ENCODE assay signal across 10 cellular contexts in the genomic region with DNA sequence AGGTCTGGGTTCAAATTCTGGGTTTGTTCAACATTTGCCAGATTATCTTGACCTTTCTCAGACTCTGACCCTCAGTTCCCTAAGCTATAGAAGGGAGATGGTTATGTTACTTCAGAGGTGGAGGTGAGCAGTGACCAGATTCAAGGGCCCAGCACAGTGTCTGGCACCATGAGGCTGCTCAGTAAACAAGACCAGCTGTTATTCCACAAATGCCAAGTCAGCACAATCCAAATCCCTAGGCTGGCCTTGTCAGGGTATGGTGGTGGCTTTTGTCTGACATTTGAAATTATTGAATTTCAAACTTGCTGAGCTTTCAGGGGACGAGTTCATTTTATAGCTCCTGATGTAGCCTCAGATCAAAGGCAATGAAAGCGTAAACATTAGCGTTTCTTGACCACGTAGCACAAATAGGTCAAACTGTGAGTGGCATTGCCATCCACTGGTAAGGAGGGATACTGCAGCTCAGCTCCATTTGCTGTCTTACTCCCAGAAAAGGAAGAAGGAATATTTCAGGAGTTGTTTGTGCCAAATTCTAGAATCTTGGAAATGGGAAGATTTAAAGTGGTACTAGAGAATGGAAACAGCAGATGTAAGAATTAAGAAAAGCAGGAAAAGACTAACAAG.
DNase-seq lines count a peak whose midpoint lies in the region; ATAC-seq and TF ChIP-seq lines count a peak whose summit lies in the region.
"Had no signal": no experiment of that assay in that cellular context is flagged by ENCODE, and none has a peak within 500 bp of the region (broad histone marks: within the 10 kb centered on the region; RNA-seq: fewer than 3 reads in every experiment).

No MANE protein-coding gene starts in this region.

- no peaks in the 10 kb centered on the region for H3F3A ChIP-seq in neural progenitor cell (ENCODE audit: low read depth)

- H3K27me3 ChIP-seq in mammary epithelial cell (ENCODE audit: insufficient read depth, low read length) = no peaks in the 10 kb centered on the region
- no peaks in the 10 kb centered on the region for H3K27me3 ChIP-seq in neural progenitor cell
- H3K27me3 ChIP-seq in sigmoid colon = no peaks in the 10 kb centered on the region

- H3K9me3 ChIP-seq in mammary epithelial cell (replicated peaks; ENCODE audit: insufficient read depth, low read length) (no peaks in the 10 kb centered on the region), neural progenitor cell (ENCODE audit: low read depth) (no peaks in the 10 kb centered on the region), sigmoid colon (no peaks in the 10 kb centered on the region)

- H3K9me3 Mint-ChIP-seq in neural progenitor cell = no peaks in the 10 kb centered on the region
- H3K9me3 Mint-ChIP-seq: activated CD4-positive, alpha-beta T cell treated with anti-CD3 and anti-CD28 coated beads, Interleukin-2, amount 10 ng/mL, durations not matched to agents 24 days and 14 days; stimulated activated naive CD8-positive, alpha-beta T cell treated with anti-CD3 and anti-CD28 coated beads, Interleukin-15, Interleukin-2, amounts not matched to agents 100 ng/mL and 50 ng/mL, for 24 hours had no signal

- in situ Hi-C loops in mammary epithelial cell (cut with MboI; ENCODE audit: low sequenced_read_pairs in 2 of 2) = loop anchor here in 1 of 2 donors (10.0 kb wide), 1 partner anchor 566 kb away; no protein-coding TSS in a partner anchor

- H2AFZ ChIP-seq in mammary epithelial cell (ENCODE audit: low read depth, low read length) = no peak overlapping the region
- H2AFZ ChIP-seq in neural progenitor cell (replicated peaks) = peak overlapping the region; percentile 77

- BruUV-seq in mammary epithelial cell (replicated peaks; lab: Mats Ljungman, UMichigan) = no TSS peak

- WGBS in mammary epithelial cell (ENCODE audit: low coverage, missing lambda C conversion rate) = 92% methylated on average over 4 of the region's 4 CpGs
- 34 to 63% methylated on average over 4 of the region's 4 CpGs for WGBS in sigmoid colon, 2 donors

- H3K27me3 Mint-ChIP-seq in neural progenitor cell (ENCODE audit: insufficient read depth, low read depth) = no peaks in the 10 kb centered on the region
- H3K27me3 Mint-ChIP-seq: activated CD4-positive, alpha-beta T cell treated with anti-CD3 and anti-CD28 coated beads, Interleukin-2, amount 10 ng/mL, durations not matched to agents 24 days and 14 days; stimulated activated naive CD8-positive, alpha-beta T cell treated with anti-CD3 and anti-CD28 coated beads, Interleukin-15, Interleukin-2, amounts not matched to agents 100 ng/mL and 50 ng/mL, for 24 hours had no signal

- DNase-seq in GM03348 (ENCODE audit: low spot score) (peak; percentile 33), NB4 (ENCODE audit: low read depth) (peak; percentile 38), mammary epithelial cell (no peak), neural progenitor cell (ENCODE audit: low spot score) (peak; percentile 48), sigmoid colon (no peak)
- DNase-seq in activated effector memory CD4-positive, alpha-beta T cell treated with anti-CD3 and anti-CD28 coated beads, Interleukin-2, amount 50 U/mL, for 16 hours = no peak
- DNase-seq: activated CD4-positive, alpha-beta T cell treated with anti-CD3 and anti-CD28 coated beads, Interleukin-2, amount 10 ng/mL, durations not matched to agents 24 days and 14 days had no signal

- ATAC-seq in HG03521 (IDR thresholded peaks at IDR 0.05; ENCODE audit: unreplicated experiment) (no peak), HG02798 (IDR thresholded peaks at IDR 0.05; ENCODE audit: poor library complexity, unreplicated experiment) (no peak)

- no peaks in the 10 kb centered on the region for H3K4me1 Mint-ChIP-seq in neural progenitor cell

- TF ChIP-seq CTCF in NB4 (IDR thresholded peaks at IDR 0.05; ENCODE audit: low read depth, low read length) (peak; percentile 45), mammary epithelial cell (conservative IDR thresholded peaks at IDR 0.05 in 1 of 2, IDR thresholded peaks at IDR 0.05 in 1 of 2; ENCODE audit: extremely low read depth in 1 of 2, insufficient read depth in 1 of 2, low read depth in 1 of 2, low read length in 2 of 2) (peak; percentile 41 to 61), neural progenitor cell (IDR thresholded peaks at IDR 0.05) (peak; percentile 57), sigmoid colon (IDR thresholded peaks at IDR 0.05) (peak in 2 of 4 experiments; percentile 25 to 30)

- no peak overlapping the region for H3K4me2 ChIP-seq in mammary epithelial cell (ENCODE audit: insufficient read depth, low read depth, low read length)
- no peak overlapping the region for H3K4me2 ChIP-seq in neural progenitor cell

- H3K4me3 ChIP-seq in NB4 (ENCODE audit: low read depth, low read length) = no peak overlapping the region
- no peak overlapping the region for H3K4me3 ChIP-seq in mammary epithelial cell (replicated peaks in 1 of 3; ENCODE audit: insufficient read depth in 1 of 3, low read depth in 2 of 3, low read length in 3 of 3)
- no peak overlapping the region for H3K4me3 ChIP-seq in neural progenitor cell
- H3K4me3 ChIP-seq in sigmoid colon = no peak overlapping the region

- H3K27ac Mint-ChIP-seq in neural progenitor cell = no peak overlapping the region
- H3K27ac Mint-ChIP-seq: activated CD4-positive, alpha-beta T cell treated with anti-CD3 and anti-CD28 coated beads, Interleukin-2, amount 10 ng/mL, durations not matched to agents 24 days and 14 days had no signal

- H3K9ac ChIP-seq in mammary epithelial cell (ENCODE audit: insufficient read depth, low read length) (no peak overlapping the region), neural progenitor cell (no peak overlapping the region)

- no peaks in the 10 kb centered on the region for H3K36me3 Mint-ChIP-seq in neural progenitor cell

- dilution Hi-C loops in mammary epithelial cell (cut with HindIII; ENCODE audit: low sequenced_read_pairs) = no loop called here

- no peak for TF ChIP-seq POLR2A in NB4 (IDR thresholded peaks at IDR 0.05; ENCODE audit: extremely low read depth, insufficient read length)
- no peak for TF ChIP-seq POLR2A in sigmoid colon (IDR thresholded peaks at IDR 0.05)

- CTCF ChIA-PET in mammary epithelial cell (lab: Charles Lee; ENCODE audit: low non-redundant PET) = no interaction called here

- H3K36me3 ChIP-seq in mammary epithelial cell (ENCODE audit: insufficient read depth, low read length) = no peaks in the 10 kb centered on the region
- no peaks in the 10 kb centered on the region for H3K36me3 ChIP-seq in neural progenitor cell
- H3K36me3 ChIP-seq in sigmoid colon = no peaks in the 10 kb centered on the region

- intact Hi-C loops in mammary epithelial cell (cut with micrococcal nuclease) (loop anchor here (10.0 kb wide), 3 partner anchors 76 to 406 kb away; no protein-coding TSS in a partner anchor), sigmoid colon (cut with DNase I) (loop anchor here (10.0 kb wide), 1 partner anchor 206 kb away; no protein-coding TSS in a partner anchor)

- H3K27ac ChIP-seq in mammary epithelial cell (ENCODE audit: insufficient read depth, low read depth, low read length) = no peak overlapping the region
- H3K27ac ChIP-seq in neural progenitor cell = no peak overlapping the region
- no peak overlapping the region for H3K27ac ChIP-seq in sigmoid colon

- H3K79me2 ChIP-seq in mammary epithelial cell (ENCODE audit: insufficient read depth, low read length) (no peaks in the 10 kb centered on the region), neural progenitor cell (ENCODE audit: low read depth) (no peaks in the 10 kb centered on the region)

- no peaks in the 10 kb centered on the region for H4K20me1 ChIP-seq in mammary epithelial cell (ENCODE audit: insufficient read depth, low read length)
- no peaks in the 10 kb centered on the region for H4K20me1 ChIP-seq in neural progenitor cell (ENCODE audit: low read depth)

- TF ChIP-seq EP300 in sigmoid colon (IDR thresholded peaks at IDR 0.05) = no peak

- no peak overlapping the region for H3K4me3 Mint-ChIP-seq in neural progenitor cell
- H3K4me3 Mint-ChIP-seq: activated CD4-positive, alpha-beta T cell treated with anti-CD3 and anti-CD28 coated beads, Interleukin-2, amount 10 ng/mL, durations not matched to agents 24 days and 14 days; stimulated activated naive CD8-positive, alpha-beta T cell treated with anti-CD3 and anti-CD28 coated beads, Interleukin-15, Interleukin-2, amounts not matched to agents 100 ng/mL and 50 ng/mL, for 24 hours had no signal

- H3K4me1 ChIP-seq in mammary epithelial cell (ENCODE audit: insufficient read depth, low read length) (no peaks in the 10 kb centered on the region), neural progenitor cell (no peaks in the 10 kb centered on the region), sigmoid colon (no peaks in the 10 kb centered on the region)

Comparison
In these comparisons a context has a peak if more than half of its experiments do, and no peak if none do; other contexts are left out.
1. DNase-seq: peak in GM03348 (single experiment), NB4 (single experiment) and neural progenitor cell (single experiment); none in mammary epithelial cell (single experiment), activated effector memory CD4-positive, alpha-beta T cell treated with anti-CD3 and anti-CD28 coated beads, Interleukin-2, amount 50 U/mL, for 16 hours (single experiment) and sigmoid colon (single experiment).